10 cellular contexts compared by ENCODE assay signal in the genomic region with DNA sequence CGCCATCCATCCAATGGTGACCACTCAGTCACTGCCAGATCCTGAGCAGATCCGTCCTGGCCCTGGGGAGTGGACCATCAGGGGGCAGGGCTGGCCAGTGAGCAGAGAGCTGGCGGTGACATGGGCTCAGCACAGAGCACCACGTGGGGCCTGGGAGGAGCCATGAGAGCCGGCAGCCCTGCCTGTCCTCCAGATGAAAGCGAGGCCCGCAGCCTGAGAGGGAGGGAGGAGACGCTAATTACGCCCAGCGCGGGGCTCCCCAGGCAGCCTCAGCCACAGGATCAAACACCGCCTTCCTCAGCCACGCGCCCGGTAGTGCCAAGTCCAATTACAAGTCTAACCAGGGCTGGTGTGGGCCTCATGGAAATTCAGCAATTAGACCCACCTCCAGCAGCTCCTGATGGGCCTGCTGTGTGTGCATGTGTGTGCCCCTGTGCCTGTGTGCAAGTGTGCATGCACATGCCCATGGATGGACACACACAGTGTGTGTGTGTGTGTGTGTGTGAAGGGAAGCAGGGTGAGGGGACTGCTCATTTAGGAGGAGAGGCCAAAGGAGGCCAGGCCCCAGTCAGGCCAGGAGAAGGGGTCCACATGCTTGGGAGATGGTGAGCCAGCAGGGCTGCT.
A peak's percentile ranks its signal among the peaks of the same experiment; 100 is the strongest.
DNase-seq lines count a peak whose midpoint lies in the region; ATAC-seq, FAIRE-seq and TF ChIP-seq lines count a peak whose summit lies in the region.
"Had no signal": no experiment of that assay in that cellular context is flagged by ENCODE, and none has a peak within 500 bp of the region (broad histone marks: within the 10 kb centered on the region; RNA-seq: fewer than 3 reads in every experiment).

No MANE protein-coding gene starts in this region.

- TF ChIP-seq CTCF in ovary (IDR thresholded peaks at IDR 0.05), result no peak

- TF ChIP-seq POLR2A in ovary (IDR thresholded peaks at IDR 0.05), result no peak

- H3K4me1 ChIP-seq in NT2/D1 (ENCODE audit: insufficient read depth, insufficient read length) (peaks cover 5% of the 10 kb centered on the region), right cardiac atrium (ENCODE audit: control insufficient read depth, insufficient read depth, low read length) (no peaks in the 10 kb centered on the region), small intestine (ENCODE audit: control insufficient read depth in 2 of 2, insufficient read depth in 1 of 2, low read depth in 1 of 2, low read length in 1 of 2) (no peaks in the 10 kb centered on the region), ovary (ENCODE audit: insufficient read depth) (no peaks in the 10 kb centered on the region)

- ATAC-seq in right cardiac atrium, result peak; percentile 62 to 82
- no peak for ATAC-seq in GM18907 (IDR thresholded peaks at IDR 0.05; ENCODE audit: unreplicated experiment)
- ATAC-seq in GM21390 (IDR thresholded peaks at IDR 0.05; ENCODE audit: unreplicated experiment), result no peak

- DNase-seq in NCI-H2081 (lab: John Stamatoyannopoulos, UW) (peak; percentile 68 to 74), NCI-H2081 treated with DMSO at 0.1 percent for 48 hours (lab: John Stamatoyannopoulos, UW) (no peak), NT2/D1 (ENCODE audit: low read depth, low spot score) (no peak), right cardiac atrium (peak in 2 of 3 donors; percentile 55 to 75), small intestine (peak; percentile 71), ovary (no peak)
- DNase-seq: stimulated activated naive CD4-positive, alpha-beta T cell treated with Interleukin-2 at 50 U/mL for 16 hours had no signal

- intact Hi-C loops in right cardiac atrium (cut with DNase I), result no loop called here
- intact Hi-C loops in ovary (cut with DNase I), result no loop called here

- H3K27me3 ChIP-seq in NT2/D1 (ENCODE audit: insufficient read depth, insufficient read length), result no peaks in the 10 kb centered on the region
- no peaks in the 10 kb centered on the region for H3K27me3 ChIP-seq in right cardiac atrium (ENCODE audit: control insufficient read depth, insufficient read depth)
- peaks cover 0 to under 1% of the 10 kb centered on the region in 2 donors for H3K27me3 ChIP-seq in small intestine (ENCODE audit: control insufficient read depth in 2 of 2, insufficient read depth in 2 of 2, low read length in 2 of 2)
- H3K27me3 ChIP-seq in ovary, result no peaks in the 10 kb centered on the region

- 43% methylated on average over 15 of the region's 15 CpGs for whole genome bisulfite sequencing in right cardiac atrium
- WGBS in small intestine, 3 donors, result 6 to 32% (median 23%) methylated on average over 15 of the region's 15 CpGs
- WGBS in ovary, 3 donors, result 37 to 47% (median 38%) methylated on average over 12 to 15 of the region's 15 CpGs

- H3K36me3 ChIP-seq in NT2/D1 (ENCODE audit: insufficient read depth, insufficient read length, low read length) (no peaks in the 10 kb centered on the region), small intestine (ENCODE audit: control insufficient read depth in 2 of 2, insufficient read depth in 2 of 2, low read length in 2 of 2) (no peaks in the 10 kb centered on the region), ovary (no peaks in the 10 kb centered on the region)

- FAIRE-seq in small intestine (lab: Jason Lieb, UNC), result no peak
- FAIRE-seq: A204.1 had no signal

- no peak overlapping the region for H3K27ac ChIP-seq in right cardiac atrium (ENCODE audit: low read length)
- no peak overlapping the region for H3K27ac ChIP-seq in small intestine (ENCODE audit: low read depth in 1 of 2, low read length in 1 of 2)
- no peak overlapping the region for H3K27ac ChIP-seq in ovary

- H3K9me3 ChIP-seq in NT2/D1 (ENCODE audit: insufficient read depth, low read length), result no peaks in the 10 kb centered on the region
- no peaks in the 10 kb centered on the region for H3K9me3 ChIP-seq in right cardiac atrium (ENCODE audit: control insufficient read depth, low read length)
- no peaks in the 10 kb centered on the region for H3K9me3 ChIP-seq in small intestine (ENCODE audit: control insufficient read depth, low read depth)
- H3K9me3 ChIP-seq in ovary, result no peaks in the 10 kb centered on the region

- H3K9ac ChIP-seq in NT2/D1 (ENCODE audit: insufficient read length, low read depth), result peak overlapping the region; percentile 17

- TF ChIP-seq EP300 in ovary (IDR thresholded peaks at IDR 0.05), result no peak

- H3K4me3 ChIP-seq in NT2/D1 (ENCODE audit: insufficient read length, low read depth) (no peak overlapping the region), right cardiac atrium (ENCODE audit: low read length) (no peak overlapping the region), small intestine (ENCODE audit: low read depth in 1 of 2, low read length in 2 of 2) (no peak overlapping the region), ovary (no peak overlapping the region)

Comparison
In these comparisons a context has a peak if more than half of its experiments do, and no peak if none do; other contexts are left out.
1. DNase-seq: peak in NCI-H2081 (2 of 2), right cardiac atrium (2 of 3) and small intestine (single experiment); none in NCI-H2081 treated with DMSO at 0.1 percent for 48 hours (single experiment), NT2/D1 (single experiment) and ovary (0 of 5).
2. ATAC-seq: peak in right cardiac atrium (2 of 2); none in GM18907 (single experiment) and GM21390 (single experiment).